ENCODE assay signal across 12 cellular contexts in the genomic region with DNA sequence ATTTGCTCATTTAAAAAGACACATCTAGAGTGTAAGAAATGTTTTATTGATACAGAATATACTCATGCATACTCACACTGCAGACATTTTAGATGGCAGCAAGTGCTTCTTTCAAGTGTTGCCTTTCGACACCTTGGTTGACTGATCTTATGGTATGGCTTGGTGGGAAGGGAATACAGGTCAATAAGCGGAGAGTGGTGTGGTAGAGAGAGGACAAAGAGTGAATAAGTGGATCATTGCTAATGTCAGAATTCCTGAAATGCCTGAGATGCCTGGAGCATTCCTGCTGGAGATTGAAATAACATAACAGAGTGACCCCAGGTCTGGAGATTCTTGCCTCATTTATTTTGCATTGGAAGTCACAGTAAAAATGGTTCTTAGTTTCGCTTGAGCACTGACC.
DNase-seq lines count a peak whose midpoint lies in the region; ATAC-seq, FAIRE-seq and TF ChIP-seq lines count a peak whose summit lies in the region.
"Had no signal": no experiment of that assay in that cellular context is flagged by ENCODE, and none has a peak within 500 bp of the region (broad histone marks: within the 10 kb centered on the region; RNA-seq: fewer than 3 reads in every experiment).

No MANE protein-coding gene starts in this region.

- ATAC-seq in HG02840 (IDR thresholded peaks at IDR 0.05; ENCODE audit: low FRiP score, unreplicated experiment) = no peak

- POLR2A ChIA-PET in A673 (lab: Charles Lee; ENCODE audit: low non-redundant PET) (no interaction called here), HEK293T (lab: Yijun Ruan, JAX) (no interaction called here)

- FAIRE-seq in G401.6 (lab: Jason Lieb, UNC) (peak; percentile 97), RCC 7860 (lab: Jason Lieb, UNC) (peak; percentile 97)

- no peak overlapping the region for H3K27ac ChIP-seq in A673 (ENCODE audit: low read depth, low read length, poor library complexity, severe bottlenecking)

- no peaks in the 10 kb centered on the region for H3K36me3 ChIP-seq in A673 (ENCODE audit: insufficient read depth, low read length, poor library complexity, severe bottlenecking)

- BruUV-seq in A673 (replicated peaks; lab: Mats Ljungman, UMichigan) = no TSS peak

- no peaks in the 10 kb centered on the region for H3K9me3 ChIP-seq in A673 (ENCODE audit: low read depth, low read length, poor library complexity, severe bottlenecking)

- no peaks in the 10 kb centered on the region for H3K4me1 ChIP-seq in A673 (ENCODE audit: insufficient read depth, low read length, poor library complexity, severe bottlenecking)

- H3K4me3 ChIP-seq in fibroblast of mammary gland (ENCODE audit: control insufficient read depth, low read depth, low read length) (no peak overlapping the region), A673 (ENCODE audit: low read depth, low read length, poor library complexity, severe bottlenecking) (no peak overlapping the region)

- H3K27me3 ChIP-seq in A673 (replicated peaks; ENCODE audit: insufficient read depth, low read depth, low read length, poor library complexity) = no peaks in the 10 kb centered on the region

- CTCF ChIA-PET in A673 (lab: Charles Lee) = no interaction called here
- CTCF ChIA-PET in HEK293T (lab: Yijun Ruan, JAX) = no interaction called here

- no peak for TF ChIP-seq CTCF in fibroblast of mammary gland (conservative IDR thresholded peaks at IDR 0.05; ENCODE audit: control insufficient read depth, insufficient read depth, low read depth, low read length)
- TF ChIP-seq CTCF in A673 (conservative IDR thresholded peaks at IDR 0.05; ENCODE audit: low read depth, low read length) = no peak
- no peak for TF ChIP-seq CTCF in GM10266 (IDR thresholded peaks at IDR 0.05; ENCODE audit: control insufficient read depth, insufficient read depth, low read depth, missing control alignments)

- DNase-seq in RCC 7860 (ENCODE audit: low spot score) (peak; percentile 99), fibroblast of mammary gland (ENCODE audit: low read depth) (peak; percentile 6), non-pigmented ciliary epithelial cell (ENCODE audit: low read depth) (peak; percentile 79), A673 (ENCODE audit: low spot score) (no peak), GM10266 (ENCODE audit: extremely low spot score) (no peak), HEK293T (ENCODE audit: extremely low spot score) (no peak)
- DNase-seq: activated CD4-positive, alpha-beta T cell treated with anti-CD3 and anti-CD28 coated beads, Interleukin-2, amount 50 U/mL, for 48 hours; NCI-H2029; Right ventricle myocardium superior; stimulated activated naive CD4-positive, alpha-beta T cell treated with Interleukin-2 at 50 U/mL for 16 hours had no signal

- intact Hi-C loops in A673 (cut with micrococcal nuclease; ENCODE audit: unreplicated experiment) = no loop called here

TF ChIP-seq in HEK293T, 16 proteins besides CTCF, POLR2A, EP300 and RAD21:
- TF ChIP-seq SUZ12 (IDR thresholded peaks at IDR 0.05) (no peak), NFRKB (IDR thresholded peaks at IDR 0.05) (no peak), ZNF384 (IDR thresholded peaks at IDR 0.05) (no peak), HDGF (IDR thresholded peaks at IDR 0.05; ENCODE audit: borderline replicate concordance) (no peak), ELF4 (IDR thresholded peaks at IDR 0.05) (no peak), CTBP1 (IDR thresholded peaks at IDR 0.05; ENCODE audit: borderline replicate concordance) (no peak), LEF1 (IDR thresholded peaks at IDR 0.05; ENCODE audit: borderline replicate concordance) (no peak), L3MBTL2 (conservative IDR thresholded peaks at IDR 0.05) (no peak), SP1 (IDR thresholded peaks at IDR 0.05) (no peak), FOXK2 (IDR thresholded peaks at IDR 0.05) (no peak), TARDBP (IDR thresholded peaks at IDR 0.05) (no peak), FOXM1 (IDR thresholded peaks at IDR 0.05; ENCODE audit: borderline replicate concordance) (no peak)

Comparison
In these comparisons a context has a peak if more than half of its experiments do, and no peak if none do; other contexts are left out.
1. DNase-seq: peak in RCC 7860 (single experiment), fibroblast of mammary gland (single experiment) and non-pigmented ciliary epithelial cell (single experiment); none in A673 (single experiment), GM10266 (single experiment) and HEK293T (single experiment).